Comparison of ENCODE assay signal across 13 cellular contexts in genomic region chr15:95119041-95119440, GRCh38.
A peak's percentile ranks its signal among the peaks of the same experiment; 100 is the strongest.
DNase-seq lines count a peak whose midpoint lies in the region; ATAC-seq and TF ChIP-seq lines count a peak whose summit lies in the region.
"Had no signal": no experiment of that assay in that cellular context is flagged by ENCODE, and none has a peak within 500 bp of the region (broad histone marks: within the 10 kb centered on the region; RNA-seq: fewer than 3 reads in every experiment).

No MANE protein-coding gene starts in this region.

- H3K4me1 ChIP-seq in IMR-90 (ENCODE audit: control insufficient read depth, insufficient read depth, low read length) (no peaks in the 10 kb centered on the region), mammary epithelial cell (ENCODE audit: insufficient read depth, low read length) (peaks cover 4% of the 10 kb centered on the region), mesenchymal stem cell (ENCODE audit: control insufficient read depth, insufficient read depth, low read depth, low read length) (peaks cover 1% of the 10 kb centered on the region), gastroesophageal sphincter (no peaks in the 10 kb centered on the region)

- no peak for TF ChIP-seq EP300 in gastroesophageal sphincter (IDR thresholded peaks at IDR 0.05)

- BruUV-seq in IMR-90 (replicated peaks; lab: Mats Ljungman, UMichigan) (no TSS peak), mammary epithelial cell (replicated peaks; lab: Mats Ljungman, UMichigan) (no TSS peak)

- H3K4me3 ChIP-seq in AG10803 (ENCODE audit: low read length) (no peak overlapping the region), IMR-90 (ENCODE audit: insufficient read depth, low read depth, low read length) (no peak overlapping the region), mammary epithelial cell (replicated peaks in 1 of 3; ENCODE audit: insufficient read depth in 1 of 3, low read depth in 2 of 3, low read length in 3 of 3) (no peak overlapping the region), mesenchymal stem cell (ENCODE audit: insufficient read depth in 1 of 2, low read depth in 1 of 2, low read length in 2 of 2) (no peak overlapping the region), gastroesophageal sphincter (no peak overlapping the region)

- H2BK15ac ChIP-seq in IMR-90 (ENCODE audit: low read depth, low read length): no peak overlapping the region
- no peak overlapping the region for H2BK15ac ChIP-seq in mesenchymal stem cell (ENCODE audit: low read depth, poor library complexity, severe bottlenecking)

- no peak for TF ChIP-seq RAD21 in IMR-90 (IDR thresholded peaks at IDR 0.05; ENCODE audit: low read length)

- POLR2A ChIA-PET in IMR-90 (lab: Charles Lee; ENCODE audit: unreplicated experiment): no interaction called here

- no peaks in the 10 kb centered on the region for H3K27me3 ChIP-seq in IMR-90 (ENCODE audit: control insufficient read depth, insufficient read depth, low read length)
- H3K27me3 ChIP-seq in mammary epithelial cell (ENCODE audit: insufficient read depth, low read length): no peaks in the 10 kb centered on the region
- no peaks in the 10 kb centered on the region for H3K27me3 ChIP-seq in mesenchymal stem cell (ENCODE audit: control insufficient read depth in 1 of 2, insufficient read depth in 1 of 2, low read length in 2 of 2)
- no peaks in the 10 kb centered on the region for H3K27me3 ChIP-seq in gastroesophageal sphincter

- intact Hi-C loops in IMR-90 (cut with micrococcal nuclease): no loop called here
- intact Hi-C loops in mammary epithelial cell (cut with micrococcal nuclease): no loop called here

- no peak overlapping the region for H2AK5ac ChIP-seq in IMR-90 (ENCODE audit: low read depth, low read length)
- H2AK5ac ChIP-seq in mesenchymal stem cell (ENCODE audit: low read length, severe bottlenecking): no peak overlapping the region

- no peak overlapping the region for H4K5ac ChIP-seq in IMR-90 (ENCODE audit: low read depth, low read length)

- no peak overlapping the region for H2AK9ac ChIP-seq in IMR-90 (replicated peaks; ENCODE audit: low read depth, low read length, poor library complexity)

- H3K9ac ChIP-seq in IMR-90 (ENCODE audit: low read depth, low read length) (no peak overlapping the region), mammary epithelial cell (ENCODE audit: insufficient read depth, low read length) (no peak overlapping the region), mesenchymal stem cell (ENCODE audit: low read length) (no peak overlapping the region)

- H4K20me1 ChIP-seq in IMR-90 (ENCODE audit: insufficient read depth, low read length) (no peaks in the 10 kb centered on the region), mammary epithelial cell (ENCODE audit: insufficient read depth, low read length) (no peaks in the 10 kb centered on the region)

- H2BK120ac ChIP-seq in IMR-90 (ENCODE audit: low read depth, low read length) (no peak overlapping the region), mesenchymal stem cell (ENCODE audit: low read depth, low read length) (no peak overlapping the region)

- H3K9me3 ChIP-seq in IMR-90 (ENCODE audit: control insufficient read depth, insufficient read depth, low read length) (no peaks in the 10 kb centered on the region), mammary epithelial cell (replicated peaks; ENCODE audit: insufficient read depth, low read length) (no peaks in the 10 kb centered on the region), mesenchymal stem cell (ENCODE audit: control insufficient read depth, low read length) (no peaks in the 10 kb centered on the region), gastroesophageal sphincter (no peaks in the 10 kb centered on the region)

- no peak overlapping the region for H3K4me2 ChIP-seq in IMR-90 (ENCODE audit: low read depth, low read length)
- peak overlapping the region; percentile 4 for H3K4me2 ChIP-seq in mammary epithelial cell (ENCODE audit: insufficient read depth, low read depth, low read length)
- no peak overlapping the region for H3K4me2 ChIP-seq in mesenchymal stem cell (ENCODE audit: low read length, poor library complexity, severe bottlenecking)

- H3K36me3 ChIP-seq in IMR-90 (ENCODE audit: control insufficient read depth, insufficient read depth, low read length) (no peaks in the 10 kb centered on the region), mammary epithelial cell (ENCODE audit: insufficient read depth, low read length) (no peaks in the 10 kb centered on the region), mesenchymal stem cell (ENCODE audit: control insufficient read depth in 1 of 2, insufficient read depth in 2 of 2, low read depth in 1 of 2, low read length in 2 of 2) (no peaks in the 10 kb centered on the region), gastroesophageal sphincter (no peaks in the 10 kb centered on the region)

- H3K23ac ChIP-seq in IMR-90 (ENCODE audit: low read depth, low read length): no peak overlapping the region
- no peak overlapping the region for H3K23ac ChIP-seq in mesenchymal stem cell (ENCODE audit: low read length in 2 of 2)

- in situ Hi-C loops in IMR-90 (cut with MboI; ENCODE audit: low sequenced_read_pairs) (no loop called here), mammary epithelial cell (cut with MboI; ENCODE audit: low sequenced_read_pairs in 2 of 2) (no loop called here)

- no peak overlapping the region for H3K56ac ChIP-seq in IMR-90 (ENCODE audit: extremely low read depth, insufficient read depth, low read length)

- no peaks in the 10 kb centered on the region for H3K79me2 ChIP-seq in mammary epithelial cell (ENCODE audit: insufficient read depth, low read length)

- H3K4ac ChIP-seq in IMR-90 (ENCODE audit: low read depth, low read length) (no peak overlapping the region), mesenchymal stem cell (ENCODE audit: low read depth in 1 of 2, low read length in 2 of 2) (no peak overlapping the region)

- 80% methylated on average over 1 of the region's 3 CpGs; no CpG with 5 or more reads in 1 of the 2 experiments for WGBS in IMR-90 (ENCODE audit: extremely low coverage in 2 of 2, insufficient read length in 1 of 2), 2 experiments
- 36% methylated on average over 3 of the region's 3 CpGs for WGBS in mammary epithelial cell (ENCODE audit: low coverage, missing lambda C conversion rate)
- 93% methylated on average over 2 of the region's 3 CpGs for WGBS in mesenchymal stem cell
- WGBS in gastroesophageal sphincter (ENCODE audit: low coverage in 1 of 2), 2 donors: 58 to 70% methylated on average over 2 to 3 of the region's 3 CpGs

- 0 out of 2 replicates have a peak, but pooled peaks have one; percentile 24 for ATAC-seq in IMR-90 (ENCODE audit: low read depth)
- ATAC-seq in GM19455 (IDR thresholded peaks at IDR 0.05; ENCODE audit: unreplicated experiment): no peak
- no peak for ATAC-seq in gastroesophageal sphincter

- CTCF ChIA-PET in IMR-90 (lab: Yijun Ruan, JAX): interaction anchor here (1.3 kb wide), 1 partner anchor 9 kb away, joined by 3 read pairs; no protein-coding TSS in a partner anchor
- CTCF ChIA-PET in mammary epithelial cell (lab: Charles Lee; ENCODE audit: low non-redundant PET): no interaction called here

- peak; percentile 23 for DNase-seq in AG10803 (ENCODE audit: low read depth)
- peak; percentile 29 for DNase-seq in IMR-90
- peak; percentile 89 for DNase-seq in mammary epithelial cell
- DNase-seq in mesenchymal stem cell: peak; percentile 60
- DNase-seq in ureter (ENCODE audit: low spot score): no peak
- DNase-seq: ACHN; C1 segment of cervical spinal cord; Calu3; CD4-positive, alpha-beta T cell; DMS 273 treated with DMSO at 0.1 percent for 48 hours; H9 had no signal

- H3K14ac ChIP-seq in IMR-90 (replicated peaks; ENCODE audit: low read depth, low read length): no peak overlapping the region
- no peak overlapping the region for H3K14ac ChIP-seq in mesenchymal stem cell (ENCODE audit: low read length in 2 of 2)

- dilution Hi-C loops in IMR-90 (cut with HindIII; ENCODE audit: low sequenced_read_pairs, unreplicated experiment): no loop called here
- dilution Hi-C loops in mammary epithelial cell (cut with HindIII; ENCODE audit: low sequenced_read_pairs): no loop called here

- H3K18ac ChIP-seq in IMR-90 (ENCODE audit: low read depth, low read length) (no peak overlapping the region), mesenchymal stem cell (ENCODE audit: low read depth in 1 of 2, low read length in 2 of 2) (no peak overlapping the region)

- H2BK20ac ChIP-seq in IMR-90 (ENCODE audit: low read depth, low read length): no peak overlapping the region

- H3K79me1 ChIP-seq in IMR-90 (ENCODE audit: low read depth in 1 of 2, low read length in 2 of 2) (no peaks in the 10 kb centered on the region), mesenchymal stem cell (replicated peaks; ENCODE audit: low read length, poor library complexity, severe bottlenecking) (peaks cover under 1% of the 10 kb centered on the region)

- no peak overlapping the region for H2AFZ ChIP-seq in IMR-90 (replicated peaks; ENCODE audit: low read length, poor library complexity)
- peak overlapping the region; percentile 50 for H2AFZ ChIP-seq in mammary epithelial cell (ENCODE audit: low read depth, low read length)
- no peak overlapping the region for H2AFZ ChIP-seq in mesenchymal stem cell (ENCODE audit: low read depth, low read length)

- H3K9me1 ChIP-seq in IMR-90 (ENCODE audit: insufficient read depth, low read length): no peaks in the 10 kb centered on the region

- H4K91ac ChIP-seq in IMR-90 (ENCODE audit: insufficient read depth, low read depth, low read length) (no peak overlapping the region), mesenchymal stem cell (ENCODE audit: low read length) (no peak overlapping the region)

- no peak overlapping the region for H2BK12ac ChIP-seq in mesenchymal stem cell (ENCODE audit: low read length in 2 of 2)

- H2BK5ac ChIP-seq in IMR-90 (ENCODE audit: low read depth, low read length, poor library complexity, severe bottlenecking) (no peak overlapping the region), mesenchymal stem cell (ENCODE audit: low read depth, low read length, poor library complexity, severe bottlenecking) (no peak overlapping the region)

- no peak for TF ChIP-seq POLR2A in IMR-90 (IDR thresholded peaks at IDR 0.05; ENCODE audit: low read depth, low read length)
- TF ChIP-seq POLR2A in gastroesophageal sphincter (IDR thresholded peaks at IDR 0.05): no peak

- H4K8ac ChIP-seq in IMR-90 (ENCODE audit: low read depth in 2 of 2, low read length in 2 of 2): no peak overlapping the region
- no peak overlapping the region for H4K8ac ChIP-seq in mesenchymal stem cell (ENCODE audit: low read length)

- TF ChIP-seq CTCF in AG10803 (conservative IDR thresholded peaks at IDR 0.05; ENCODE audit: low read length) (no peak), IMR-90 (conservative IDR thresholded peaks at IDR 0.05; ENCODE audit: low read depth, low read length) (no peak), mammary epithelial cell (conservative IDR thresholded peaks at IDR 0.05 in 1 of 2, IDR thresholded peaks at IDR 0.05 in 1 of 2; ENCODE audit: extremely low read depth in 1 of 2, insufficient read depth in 1 of 2, low read depth in 1 of 2, low read length in 2 of 2) (no peak), gastroesophageal sphincter (IDR thresholded peaks at IDR 0.05) (no peak)

- no peak overlapping the region for H3K27ac ChIP-seq in IMR-90 (ENCODE audit: insufficient read depth, low read length)
- H3K27ac ChIP-seq in mammary epithelial cell (ENCODE audit: insufficient read depth, low read depth, low read length): no peak overlapping the region
- no peak overlapping the region for H3K27ac ChIP-seq in mesenchymal stem cell (ENCODE audit: low read length, poor library complexity, severe bottlenecking)
- H3K27ac ChIP-seq in gastroesophageal sphincter: no peak overlapping the region

TF ChIP-seq in IMR-90, 13 proteins besides CTCF, POLR2A, EP300 and RAD21 (continues in another document):
- TF ChIP-seq BHLHE40 (IDR thresholded peaks at IDR 0.05; ENCODE audit: low read depth, low read length): no peak
